Comparison of ENCODE assay signal across 1 cellular context in genomic region chr12:89461190-89461589, GRCh38.
TF ChIP-seq lines count a peak whose summit lies in the region.

No MANE protein-coding gene starts in this region.

TF ChIP-seq in H1, 55 proteins besides CTCF, POLR2A, EP300 and RAD21 (continued from another document):
- TF ChIP-seq BACH1 (IDR thresholded peaks at IDR 0.05; ENCODE audit: low read length) = no peak
- no peak for TF ChIP-seq NANOG (IDR thresholded peaks at IDR 0.05; ENCODE audit: insufficient read depth, low read depth, low read length, poor library complexity, severe bottlenecking)
- TF ChIP-seq EGR1 (IDR thresholded peaks at IDR 0.05; ENCODE audit: borderline replicate concordance, low read depth, low read length) = no peak
- TF ChIP-seq USF2 (IDR thresholded peaks at IDR 0.05; ENCODE audit: low read length) = no peak
- no peak for TF ChIP-seq CBX8 (IDR thresholded peaks at IDR 0.05; ENCODE audit: borderline replicate concordance, low read depth, low read length)
- TF ChIP-seq POU5F1 (IDR thresholded peaks at IDR 0.05; ENCODE audit: low read depth, low read length) = no peak
- TF ChIP-seq TAF1 (IDR thresholded peaks at IDR 0.05; ENCODE audit: low read depth, low read length) = no peak
- TF ChIP-seq PHF8 (conservative IDR thresholded peaks at IDR 0.05; ENCODE audit: low read depth, low read length) = no peak
- TF ChIP-seq SAP30 (IDR thresholded peaks at IDR 0.05; ENCODE audit: insufficient read depth, insufficient replicate concordance, low read length) = no peak
- TF ChIP-seq JUN (IDR thresholded peaks at IDR 0.05; ENCODE audit: low read depth, low read length) = no peak
TF ChIP-seq in H1: peak in this region for 0.
